In the genomic region with DNA sequence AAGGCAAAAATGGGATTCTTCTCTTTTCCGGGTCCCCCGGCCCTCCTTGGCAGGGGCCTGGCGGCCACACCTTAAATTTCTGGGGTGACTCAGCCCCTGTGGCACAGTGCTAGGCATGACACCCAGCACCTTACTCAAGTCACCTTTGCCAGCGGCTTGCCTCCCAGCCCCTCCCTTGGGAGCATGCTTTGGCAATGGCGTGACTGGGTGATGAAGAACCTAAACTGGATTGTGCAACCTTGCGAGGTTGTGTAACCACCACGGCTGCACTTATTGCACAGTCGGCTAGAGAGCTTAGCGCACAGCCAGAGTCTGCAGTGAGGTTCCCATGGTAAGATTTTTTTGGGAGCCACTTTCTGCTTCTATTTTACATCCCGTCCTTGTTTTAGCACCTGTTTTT, we compare ENCODE assay signal across 10 cellular contexts. TPM values are rescaled to one million over a fixed set of nuclear protein-coding genes. Genes with fewer than 3 reads are reported as not detected.
A peak's percentile ranks its signal among the peaks of the same experiment; 100 is the strongest.
DNase-seq lines count a peak whose midpoint lies in the region; ATAC-seq, FAIRE-seq and TF ChIP-seq lines count a peak whose summit lies in the region.
"Had no signal": no experiment of that assay in that cellular context is flagged by ENCODE, and none has a peak within 500 bp of the region (broad histone marks: within the 10 kb centered on the region; RNA-seq: fewer than 3 reads in every experiment).

No MANE protein-coding gene starts in this region.

- no peak overlapping the region for H3K9ac ChIP-seq in astrocyte (ENCODE audit: low read length)

- no peak for TF ChIP-seq POLR2A in tibial nerve (IDR thresholded peaks at IDR 0.05)

- peaks cover 3% of the 10 kb centered on the region for H3K4me1 ChIP-seq in astrocyte (ENCODE audit: insufficient read depth, low read length)
- H3K4me1 ChIP-seq in tibial nerve = peaks cover 0 to 8% (median 0%) of the 10 kb centered on the region in 4 donors

- no peaks in the 10 kb centered on the region for H3K27me3 ChIP-seq in astrocyte (ENCODE audit: insufficient read depth, low read length)
- H3K27me3 ChIP-seq in tibial nerve = no peaks in the 10 kb centered on the region

- FAIRE-seq in astrocyte (lab: Jason Lieb, UNC) = no peak

- no peaks in the 10 kb centered on the region for H3K79me2 ChIP-seq in astrocyte (ENCODE audit: insufficient read depth, low read length)

- no peaks in the 10 kb centered on the region for H3K9me3 Mint-ChIP-seq in astrocyte (ENCODE audit: unreplicated experiment)

- peaks cover 2% of the 10 kb centered on the region for H3K9me3 ChIP-seq in astrocyte (ENCODE audit: insufficient read depth, low read depth, low read length)
- peaks cover 0 to 6% (median 0%) of the 10 kb centered on the region in 4 donors for H3K9me3 ChIP-seq in tibial nerve

- ATAC-seq in GM18520 (IDR thresholded peaks at IDR 0.05; ENCODE audit: unreplicated experiment) = no peak
- ATAC-seq: stimulated activated naive CD8-positive, alpha-beta T cell treated with anti-CD3 and anti-CD28 coated beads, Interleukin-15, Interleukin-2, amounts not matched to agents 100 U/mL and 50 U/mL, for 24 hours had no signal

- no peaks in the 10 kb centered on the region for H4K20me1 ChIP-seq in astrocyte (ENCODE audit: insufficient read depth, low read length)

- H3K36me3 ChIP-seq in astrocyte (ENCODE audit: insufficient read depth, low read length) (no peaks in the 10 kb centered on the region), tibial nerve (no peaks in the 10 kb centered on the region)

- no peak overlapping the region for H2AFZ ChIP-seq in astrocyte (ENCODE audit: low read depth, low read length)

- TF ChIP-seq EP300 in tibial nerve (IDR thresholded peaks at IDR 0.05) = peak in 1 of 2 donors; percentile 87

- no peaks in the 10 kb centered on the region for H3K36me3 Mint-ChIP-seq in astrocyte (ENCODE audit: low read depth, unreplicated experiment)

- 62 to 67% methylated on average over 10 of the region's 10 CpGs for WGBS in tibial nerve, 2 donors

- DNase-seq in M059J (ENCODE audit: low read depth) (peak; percentile 68), astrocyte (ENCODE audit: low read depth) (peak; percentile 51), kidney tubule cell (ENCODE audit: low spot score) (peak; percentile 74), tibial nerve (ENCODE audit: low spot score in 2 of 2) (peak; percentile 36 to 75), COLO668 (lab: John Stamatoyannopoulos, UW; ENCODE audit: unreplicated experiment) (no peak), activated gamma-delta T cell treated with Interleukin-2 at 50 U/mL for 16 hours (no peak), COLO829 (ENCODE audit: low spot score) (no peak)
- DNase-seq: activated CD8-positive, alpha-beta memory T cell treated with anti-CD3 and anti-CD28 coated beads, Interleukin-2, amount 50 U/mL, for 48 hours; stimulated activated naive CD8-positive, alpha-beta T cell treated with anti-CD3 and anti-CD28 coated beads, Interleukin-15, Interleukin-2, amounts not matched to agents 100 U/mL and 50 U/mL, for 24 hours had no signal

- peak overlapping the region; percentile 50 for H3K4me2 ChIP-seq in astrocyte (ENCODE audit: low read length)

- H3K4me3 ChIP-seq in astrocyte (ENCODE audit: insufficient read depth, low read depth, low read length) (no peak overlapping the region), tibial nerve (no peak overlapping the region)

- H3K27ac ChIP-seq in astrocyte (ENCODE audit: low read depth, low read length) (no peak overlapping the region), tibial nerve (no peak overlapping the region)

- no peak overlapping the region for H3K4me3 Mint-ChIP-seq in astrocyte (ENCODE audit: unreplicated experiment)

- no peak for TF ChIP-seq CTCF in astrocyte (IDR thresholded peaks at IDR 0.05; ENCODE audit: insufficient read depth, low read depth, low read length)
- no peak for TF ChIP-seq CTCF in tibial nerve (IDR thresholded peaks at IDR 0.05)

- H3K4me1 Mint-ChIP-seq in astrocyte (ENCODE audit: low read depth, unreplicated experiment) = peaks cover 2% of the 10 kb centered on the region

- H3K27ac Mint-ChIP-seq in astrocyte (ENCODE audit: unreplicated experiment) = no peak overlapping the region

- H3K27me3 Mint-ChIP-seq in astrocyte (ENCODE audit: low read depth, unreplicated experiment) = peaks cover 3% of the 10 kb centered on the region

RNA-seq across cellular contexts. Expression of a gene that starts 16.1 kb away (rescaled TPM):
- total RNA-seq in M059J (2014; rRNA removed; shearing (Covaris generic)) = 6.8 and 12.1 TPM in 2 replicates
- total RNA-seq in astrocyte = 14.9 and 15.8 TPM in 2 replicates
- 10 to 100 TPM; 19.4 to 49.5 (median 31.0) TPM for total RNA-seq in tibial nerve

Comparison
In these comparisons a context has a peak if more than half of its experiments do, and no peak if none do; other contexts are left out.
1. DNase-seq: peak in M059J (single experiment), astrocyte (single experiment), kidney tubule cell (single experiment) and tibial nerve (2 of 2); none in COLO668 (single experiment), activated gamma-delta T cell treated with Interleukin-2 at 50 U/mL for 16 hours (single experiment) and COLO829 (single experiment).